Comparison of ENCODE assay signal across 1 cellular context in genomic region chr6:157534134-157534871, GRCh38.
TF ChIP-seq lines count a peak whose summit lies in the region.

No MANE protein-coding gene starts in this region.

TF ChIP-seq in K562, 482 proteins besides CTCF, POLR2A, EP300 and RAD21 (continued from another document):
- TF ChIP-seq ZBTB12 (CRISPR knock-in tag; IDR thresholded peaks at IDR 0.05) (peak; percentile 53; the same call in 1 of the 2 replicates), SMC3 (conservative IDR thresholded peaks at IDR 0.05; ENCODE audit: insufficient read depth, low read depth, low read length) (no peak), ARNT (IDR thresholded peaks at IDR 0.05) (no peak), PURB (CRISPR knock-in tag; IDR thresholded peaks at IDR 0.05; ENCODE audit: low read depth) (no peak), RBM34 (IDR thresholded peaks at IDR 0.05; ENCODE audit: borderline replicate concordance, insufficient read depth, low read length) (no peak), ZNF518B (CRISPR knock-in tag; IDR thresholded peaks at IDR 0.05) (no peak), LCOR (CRISPR knock-in tag; IDR thresholded peaks at IDR 0.05) (no peak), ZNF707 (CRISPR knock-in tag; conservative IDR thresholded peaks at IDR 0.05) (no peak), GTF2F1 (IDR thresholded peaks at IDR 0.05; ENCODE audit: low read depth, low read length) (no peak), CHD4 (IDR thresholded peaks at IDR 0.05; ENCODE audit: insufficient read depth, insufficient replicate concordance, low read depth, low read length, poor library complexity, severe bottlenecking) (no peak), KLF1 (tag; IDR thresholded peaks at IDR 0.05) (peak; percentile 27; the same call in 1 of the 2 replicates), POLR2G (IDR thresholded peaks at IDR 0.05; ENCODE audit: low read depth, low read length) (no peak), AFF4 (CRISPR knock-in tag; IDR thresholded peaks at IDR 0.05) (no peak), SMARCA5 (IDR thresholded peaks at IDR 0.05) (no peak), CCAR2 (IDR thresholded peaks at IDR 0.05; ENCODE audit: low read depth, low read length) (no peak), ZNF311 (CRISPR knock-in tag; IDR thresholded peaks at IDR 0.05) (peak; percentile 93), ZNF24 (IDR thresholded peaks at IDR 0.05) (no peak), PPARD (CRISPR knock-in tag; IDR thresholded peaks at IDR 0.05) (0 out of 2 replicates have a peak, but pooled peaks have one; percentile 30), PHTF2 (CRISPR knock-in tag; IDR thresholded peaks at IDR 0.05) (no peak), RBM15 (IDR thresholded peaks at IDR 0.05; ENCODE audit: insufficient read depth, low read length) (no peak), PCBP2 (IDR thresholded peaks at IDR 0.05; ENCODE audit: low read depth, low read length, poor library complexity, severe bottlenecking) (no peak), ZNF785 (CRISPR knock-in tag; IDR thresholded peaks at IDR 0.05) (no peak), ARID3B (CRISPR knock-in tag; IDR thresholded peaks at IDR 0.05; ENCODE audit: borderline replicate concordance) (no peak), PHF20 (IDR thresholded peaks at IDR 0.05; ENCODE audit: partially characterized antibody) (no peak), ZSCAN32 (CRISPR knock-in tag; IDR thresholded peaks at IDR 0.05) (no peak), ZNF232 (CRISPR knock-in tag; IDR thresholded peaks at IDR 0.05) (no peak), TCF7 (IDR thresholded peaks at IDR 0.05; ENCODE audit: borderline replicate concordance) (no peak), ZNF175 (CRISPR knock-in tag; IDR thresholded peaks at IDR 0.05; ENCODE audit: low read depth) (peak; percentile 82; the same call in 1 of the 2 replicates), POLR3A (IDR thresholded peaks at IDR 0.05; ENCODE audit: borderline replicate concordance, extremely low read depth, insufficient read depth, insufficient read length) (no peak), ZNF449 (CRISPR knock-in tag; IDR thresholded peaks at IDR 0.05) (peak; percentile 71; the same call in 1 of the 2 replicates), PYGO2 (tag; IDR thresholded peaks at IDR 0.05) (peak; percentile 91)
- TF ChIP-seq, protein P1, sequence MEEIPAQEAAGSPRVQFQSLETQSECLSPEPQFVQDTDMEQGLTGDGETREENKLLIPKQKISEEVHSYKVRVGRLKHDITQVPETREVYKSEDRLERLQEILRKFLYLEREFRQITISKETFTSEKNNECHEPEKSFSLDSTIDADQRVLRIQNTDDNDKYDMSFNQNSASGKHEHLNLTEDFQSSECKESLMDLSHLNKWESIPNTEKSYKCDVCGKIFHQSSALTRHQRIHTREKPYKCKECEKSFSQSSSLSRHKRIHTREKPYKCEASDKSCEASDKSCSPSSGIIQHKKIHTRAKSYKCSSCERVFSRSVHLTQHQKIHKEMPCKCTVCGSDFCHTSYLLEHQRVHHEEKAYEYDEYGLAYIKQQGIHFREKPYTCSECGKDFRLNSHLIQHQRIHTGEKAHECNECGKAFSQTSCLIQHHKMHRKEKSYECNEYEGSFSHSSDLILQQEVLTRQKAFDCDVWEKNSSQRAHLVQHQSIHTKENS (CRISPR knock-in tag; IDR thresholded peaks at IDR 0.05) = no peak
- TF ChIP-seq, protein P2, sequence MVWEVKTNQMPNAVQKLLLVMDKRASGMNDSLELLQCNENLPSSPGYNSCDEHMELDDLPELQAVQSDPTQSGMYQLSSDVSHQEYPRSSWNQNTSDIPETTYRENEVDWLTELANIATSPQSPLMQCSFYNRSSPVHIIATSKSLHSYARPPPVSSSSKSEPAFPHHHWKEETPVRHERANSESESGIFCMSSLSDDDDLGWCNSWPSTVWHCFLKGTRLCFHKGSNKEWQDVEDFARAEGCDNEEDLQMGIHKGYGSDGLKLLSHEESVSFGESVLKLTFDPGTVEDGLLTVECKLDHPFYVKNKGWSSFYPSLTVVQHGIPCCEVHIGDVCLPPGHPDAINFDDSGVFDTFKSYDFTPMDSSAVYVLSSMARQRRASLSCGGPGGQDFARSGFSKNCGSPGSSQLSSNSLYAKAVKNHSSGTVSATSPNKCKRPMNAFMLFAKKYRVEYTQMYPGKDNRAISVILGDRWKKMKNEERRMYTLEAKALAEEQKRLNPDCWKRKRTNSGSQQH (CRISPR knock-in tag; IDR thresholded peaks at IDR 0.05) = peak; percentile 8; the same call in 1 of the 2 replicates
